In the genomic region with DNA sequence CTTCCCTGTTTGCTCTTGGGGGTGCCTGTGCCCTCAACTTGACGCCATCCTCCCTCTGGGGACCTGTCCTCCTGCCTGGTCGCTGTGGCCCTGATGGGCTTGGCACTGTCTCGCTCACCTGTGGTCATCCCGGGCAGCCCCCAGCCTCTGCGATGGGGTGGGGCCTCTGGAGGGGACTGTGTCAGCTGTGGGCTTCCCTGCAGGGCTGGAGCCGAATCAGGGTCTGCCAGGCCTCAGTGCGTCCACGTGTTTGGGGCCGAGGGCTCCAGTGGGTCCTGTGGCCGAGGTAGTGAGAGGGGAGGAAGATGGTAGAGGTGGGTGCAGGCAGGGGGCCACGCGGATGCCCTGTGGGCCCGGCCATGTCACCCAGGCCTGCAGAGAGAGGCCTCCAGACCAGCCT, we compare ENCODE assay signal across 33 cellular contexts. TPM values are rescaled to one million over a fixed set of nuclear protein-coding genes. Genes with fewer than 3 reads are reported as not detected.
"Had no signal": no experiment of that assay in that cellular context is flagged by ENCODE, and none has a peak within 500 bp of the region (broad histone marks: within the 10 kb centered on the region; RNA-seq: fewer than 3 reads in every experiment).

No MANE protein-coding gene starts in this region.

- H3K9me3 ChIP-seq: colonic mucosa, gastrocnemius medialis, mucosa of descending colon, prostate gland, right atrium auricular region, sigmoid colon, stomach, tibial artery had no signal

- ATAC-seq: gastrocnemius medialis; left lobe of liver; natural killer cell treated with Interleukin-12 subunit alpha and Interleukin-12 subunit beta and Interleukin-15 and Interleukin-18, amount 100 ng/mL, for 72 hours; stimulated activated effector memory CD8-positive, alpha-beta T cell treated with anti-CD3 and anti-CD28 coated beads, Interleukin-12 subunit alpha, Interleukin-12 subunit beta, amount 100 ng/mL, for 72 hours had no signal

- H3K4me1 ChIP-seq: colonic mucosa, gastrocnemius medialis, neural progenitor cell, prostate gland, right atrium auricular region, tibial artery had no signal

- H3K27me3 ChIP-seq: colonic mucosa, gastrocnemius medialis, neural progenitor cell, right atrium auricular region, sigmoid colon, stomach, tibial artery had no signal

- FAIRE-seq: kidney had no signal

- H3K4me2 ChIP-seq: neural progenitor cell had no signal

- DNase-seq: colonic mucosa; effector CD8-positive, alpha-beta T cell; endodermal cell; foreskin fibroblast; gastrocnemius medialis; head of caudate nucleus; kidney; mucosa of descending colon; naive B cell; nucleus accumbens; sigmoid colon; stimulated activated CD4-positive, alpha-beta T cell treated with anti-CD3 and anti-CD28 coated beads, Interleukin-2, amount 100 ng/mL, for 24 hours; stimulated activated CD4-positive, alpha-beta T cell treated with anti-CD3 and anti-CD28 coated beads, Interleukin-4, amount 100 ng/mL, for 24 hours; stimulated activated naive CD4-positive, alpha-beta T cell treated with Interleukin-2 at 50 U/mL for 16 hours; stomach; tibial artery had no signal

- H3K4me3 ChIP-seq: colonic mucosa, gastrocnemius medialis, lung, mucosa of descending colon, neural progenitor cell, prostate gland, right atrium auricular region, sigmoid colon, stomach, tibial artery had no signal

- H3K27ac ChIP-seq: colonic mucosa, epithelial cell of prostate, gastrocnemius medialis, neural progenitor cell, prostate gland, right atrium auricular region, sigmoid colon, stomach, tibial artery had no signal

- H3K9ac ChIP-seq: neural progenitor cell had no signal

- H2AFZ ChIP-seq: neural progenitor cell had no signal

- H3K36me3 ChIP-seq: colonic mucosa, gastrocnemius medialis, neural progenitor cell, right atrium auricular region had no signal

RNA-seq across cellular contexts. Expression of a gene that starts 11.0 kb away (rescaled TPM):
- total RNA-seq: chondrocyte had no signal

RNA-seq across cellular contexts. Expression of a gene that starts 17.6 kb away (rescaled TPM):
- total RNA-seq: chondrocyte, colonic mucosa, esophagus mucosa, gastrocnemius medialis, glomerular endothelial cell, left lobe of liver, liver, lung, mucosa of descending colon, osteocyte, right atrium auricular region, sigmoid colon, skeletal muscle tissue, stomach, subcutaneous adipose tissue, temporal lobe, urinary bladder had no signal
- polyA plus RNA-seq: liver, lung, sigmoid colon, stomach, urinary bladder had no signal
